8 cellular contexts compared by ENCODE assay signal in the genomic region with DNA sequence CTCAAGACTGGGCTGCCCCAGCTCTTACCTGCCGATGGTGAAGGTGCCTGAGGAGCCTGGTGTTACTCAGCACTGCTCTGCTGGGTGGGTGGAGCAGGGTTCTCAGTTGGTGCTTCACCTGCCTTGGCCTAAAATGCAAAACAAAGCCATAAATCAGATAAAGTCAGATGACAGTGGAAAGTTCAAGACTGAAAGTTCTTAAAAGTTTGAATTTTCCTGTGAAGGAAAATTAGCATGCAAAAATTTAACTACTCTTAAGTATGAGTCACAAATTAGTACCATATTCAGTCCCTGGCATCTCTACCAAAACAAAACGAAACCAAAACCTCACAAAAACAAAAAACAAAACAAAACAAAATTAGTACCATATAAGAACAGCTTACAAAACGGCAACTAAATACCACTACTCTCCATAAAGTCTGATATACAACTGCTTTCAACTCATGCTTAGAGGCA. TPM values are rescaled to one million over a fixed set of nuclear protein-coding genes. Genes with fewer than 3 reads are reported as not detected.
DNase-seq lines count a peak whose midpoint lies in the region; ATAC-seq, FAIRE-seq and TF ChIP-seq lines count a peak whose summit lies in the region.

No MANE protein-coding gene starts in this region.

- peaks cover 43% of the 10 kb centered on the region for H3K36me3 Mint-ChIP-seq in mesothelial cell of epicardium

- TF ChIP-seq CTCF in mesothelial cell of epicardium (IDR thresholded peaks at IDR 0.05; ENCODE audit: unreplicated experiment) = no peak

- no peak overlapping the region for H3K27ac Mint-ChIP-seq in mesothelial cell of epicardium

- no peaks in the 10 kb centered on the region for H3K27me3 Mint-ChIP-seq in mesothelial cell of epicardium (ENCODE audit: low read depth)

- FAIRE-seq in GM18507 (lab: Jason Lieb, UNC) = peak; percentile 75

- no peaks in the 10 kb centered on the region for H3K4me1 Mint-ChIP-seq in mesothelial cell of epicardium

- no peaks in the 10 kb centered on the region for H3K9me3 Mint-ChIP-seq in mesothelial cell of epicardium

- peak; percentile 63 for ATAC-seq in HG02759 (IDR thresholded peaks at IDR 0.05; ENCODE audit: unreplicated experiment)

- no peak overlapping the region for H3K4me3 Mint-ChIP-seq in mesothelial cell of epicardium

- DNase-seq in GM18507 (ENCODE audit: extremely low spot score, insufficient read length, low read depth) = no peak
- DNase-seq in activated T-cell treated with anti-CD3 and anti-CD28 coated beads for 4 hours = peak; percentile 7
- DNase-seq in stimulated activated CD4-positive, alpha-beta T cell treated with anti-CD3 and anti-CD28 coated beads, Interleukin-12 subunit alpha, Interleukin-12 subunit beta, amount 100 ng/mL, for 4 hours = peak; percentile 43
- DNase-seq in mesothelial cell of epicardium (ENCODE audit: low spot score in 2 of 2, unreplicated experiment in 2 of 2) = no peak
- DNase-seq in amniotic stem cell (lab: John Stamatoyannopoulos, UW) = no peak
- DNase-seq in NCI-H69 (lab: John Stamatoyannopoulos, UW) = no peak
- DNase-seq in GF-D8 (lab: John Stamatoyannopoulos, UW) = no peak

RNA-seq across cellular contexts. Expression of gene YBX3, which starts 21.9 kb away (rescaled TPM):
- 147 to 163 TPM (median 150 TPM) in 3 replicates for total RNA-seq in mesothelial cell of epicardium

RNA-seq across cellular contexts. Expression of gene STYK1, which starts 27.4 kb away (rescaled TPM):
- total RNA-seq in mesothelial cell of epicardium = 0.99 to 1.4 TPM (median 1.0 TPM) in 3 replicates

Comparison
In these comparisons a context has a peak if more than half of its experiments do, and no peak if none do; other contexts are left out.
1. DNase-seq: peak in activated T-cell treated with anti-CD3 and anti-CD28 coated beads for 4 hours (single experiment) and stimulated activated CD4-positive, alpha-beta T cell treated with anti-CD3 and anti-CD28 coated beads, Interleukin-12 subunit alpha, Interleukin-12 subunit beta, amount 100 ng/mL, for 4 hours (single experiment); none in GM18507 (single experiment), mesothelial cell of epicardium (0 of 2), amniotic stem cell (single experiment), NCI-H69 (single experiment) and GF-D8 (single experiment).